In the genomic region with DNA sequence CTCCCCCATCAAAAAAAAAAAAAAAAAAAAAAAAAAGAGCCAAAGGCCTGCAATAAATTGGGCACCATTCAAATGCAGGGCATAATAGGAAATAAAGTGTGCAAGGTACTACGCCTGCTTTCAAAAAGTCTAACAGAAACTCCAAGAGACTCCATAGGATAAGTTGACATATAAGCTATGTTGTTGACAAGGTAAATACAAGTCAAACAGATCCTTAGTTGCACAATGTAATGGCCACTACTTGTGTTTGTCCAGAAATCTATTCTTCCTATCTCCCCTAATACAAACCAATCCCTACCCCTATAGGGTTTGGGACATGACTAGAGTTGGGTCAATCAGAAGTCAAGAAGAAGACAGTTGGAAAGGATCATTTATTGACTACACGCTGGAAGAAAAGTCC, we compare ENCODE assay signal across 22 cellular contexts.
"Had no signal": no experiment of that assay in that cellular context is flagged by ENCODE, and none has a peak within 500 bp of the region (broad histone marks: within the 10 kb centered on the region; RNA-seq: fewer than 3 reads in every experiment).

No MANE protein-coding gene starts in this region.

- H3K4me3 Mint-ChIP-seq: IgD-negative memory B cell had no signal

- H3K4me1 ChIP-seq: SJSA1 had no signal

- H3K27me3 ChIP-seq: SJSA1 had no signal

- H3K27me3 Mint-ChIP-seq: IgD-negative memory B cell had no signal

- H3K4me3 ChIP-seq: K562, SJSA1, SK-N-MC had no signal

- ATAC-seq: K562 had no signal

- H3K9me3 ChIP-seq: SJSA1 had no signal

- H3K27ac Mint-ChIP-seq: IgD-negative memory B cell had no signal

- H3K9me3 Mint-ChIP-seq: IgD-negative memory B cell had no signal

- DNase-seq: Kasumi-1, MM.1S, NCI-H1092 treated with DMSO at 0.1 percent for 48 hours, NCI-H1436, NCI-H187, NCI-H2029, NCI-H2081 treated with DMSO at 0.1 percent for 48 hours, NCI-H2171, NCI-H226, NCI-H446, NCI-H510A, NCI-H524 treated with DMSO at 0.1 percent for 48 hours, NCI-H69, NCI-H774, Right ventricle myocardium superior, RPMI8226, SIG-M5 had no signal

- H3K27ac ChIP-seq: KMS-11, SJSA1, SK-N-MC had no signal
